ENCODE assay signal across 1 cellular context in the genomic region with DNA sequence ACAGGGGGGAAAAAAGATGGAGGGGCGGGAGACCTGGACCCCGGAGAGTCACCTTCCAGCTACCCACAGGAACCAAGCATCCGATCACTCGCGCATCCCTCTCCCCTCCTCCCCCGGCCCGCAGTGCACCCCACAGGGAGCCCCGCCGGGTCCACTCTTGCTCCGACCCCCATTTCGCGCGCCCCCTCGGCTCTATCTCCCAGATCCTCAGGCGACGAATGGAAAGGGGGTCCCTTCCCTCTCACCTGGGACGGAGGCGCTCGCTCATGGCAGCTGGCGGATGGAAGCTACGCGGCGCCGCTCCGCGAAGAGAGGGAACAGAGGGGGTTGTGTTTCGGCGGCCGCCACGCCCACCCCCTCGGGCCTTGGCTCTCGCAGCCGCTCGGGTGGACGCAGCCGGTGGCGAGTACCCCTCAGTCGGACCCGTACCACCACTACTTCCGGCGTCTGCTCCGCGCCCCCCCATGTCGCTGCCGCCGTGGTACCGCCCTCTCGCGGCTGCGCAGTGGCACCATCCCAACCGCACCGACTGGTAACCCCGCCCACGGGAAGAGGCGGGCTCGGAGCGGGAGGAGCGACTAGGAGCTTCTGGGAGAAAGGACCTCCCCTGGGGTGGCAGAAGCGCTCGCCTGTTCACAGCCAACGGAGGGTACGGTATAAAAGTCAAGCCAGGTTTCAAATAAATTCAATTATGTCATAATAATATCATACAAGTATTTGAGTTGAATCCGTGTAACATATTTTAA.
TF ChIP-seq lines count a peak whose summit lies in the region.

No MANE protein-coding gene starts in this region.

TF ChIP-seq in HEK293, 187 proteins besides CTCF, POLR2A, EP300 and RAD21 (continued from another document and continues in another):
- TF ChIP-seq, protein P1, sequence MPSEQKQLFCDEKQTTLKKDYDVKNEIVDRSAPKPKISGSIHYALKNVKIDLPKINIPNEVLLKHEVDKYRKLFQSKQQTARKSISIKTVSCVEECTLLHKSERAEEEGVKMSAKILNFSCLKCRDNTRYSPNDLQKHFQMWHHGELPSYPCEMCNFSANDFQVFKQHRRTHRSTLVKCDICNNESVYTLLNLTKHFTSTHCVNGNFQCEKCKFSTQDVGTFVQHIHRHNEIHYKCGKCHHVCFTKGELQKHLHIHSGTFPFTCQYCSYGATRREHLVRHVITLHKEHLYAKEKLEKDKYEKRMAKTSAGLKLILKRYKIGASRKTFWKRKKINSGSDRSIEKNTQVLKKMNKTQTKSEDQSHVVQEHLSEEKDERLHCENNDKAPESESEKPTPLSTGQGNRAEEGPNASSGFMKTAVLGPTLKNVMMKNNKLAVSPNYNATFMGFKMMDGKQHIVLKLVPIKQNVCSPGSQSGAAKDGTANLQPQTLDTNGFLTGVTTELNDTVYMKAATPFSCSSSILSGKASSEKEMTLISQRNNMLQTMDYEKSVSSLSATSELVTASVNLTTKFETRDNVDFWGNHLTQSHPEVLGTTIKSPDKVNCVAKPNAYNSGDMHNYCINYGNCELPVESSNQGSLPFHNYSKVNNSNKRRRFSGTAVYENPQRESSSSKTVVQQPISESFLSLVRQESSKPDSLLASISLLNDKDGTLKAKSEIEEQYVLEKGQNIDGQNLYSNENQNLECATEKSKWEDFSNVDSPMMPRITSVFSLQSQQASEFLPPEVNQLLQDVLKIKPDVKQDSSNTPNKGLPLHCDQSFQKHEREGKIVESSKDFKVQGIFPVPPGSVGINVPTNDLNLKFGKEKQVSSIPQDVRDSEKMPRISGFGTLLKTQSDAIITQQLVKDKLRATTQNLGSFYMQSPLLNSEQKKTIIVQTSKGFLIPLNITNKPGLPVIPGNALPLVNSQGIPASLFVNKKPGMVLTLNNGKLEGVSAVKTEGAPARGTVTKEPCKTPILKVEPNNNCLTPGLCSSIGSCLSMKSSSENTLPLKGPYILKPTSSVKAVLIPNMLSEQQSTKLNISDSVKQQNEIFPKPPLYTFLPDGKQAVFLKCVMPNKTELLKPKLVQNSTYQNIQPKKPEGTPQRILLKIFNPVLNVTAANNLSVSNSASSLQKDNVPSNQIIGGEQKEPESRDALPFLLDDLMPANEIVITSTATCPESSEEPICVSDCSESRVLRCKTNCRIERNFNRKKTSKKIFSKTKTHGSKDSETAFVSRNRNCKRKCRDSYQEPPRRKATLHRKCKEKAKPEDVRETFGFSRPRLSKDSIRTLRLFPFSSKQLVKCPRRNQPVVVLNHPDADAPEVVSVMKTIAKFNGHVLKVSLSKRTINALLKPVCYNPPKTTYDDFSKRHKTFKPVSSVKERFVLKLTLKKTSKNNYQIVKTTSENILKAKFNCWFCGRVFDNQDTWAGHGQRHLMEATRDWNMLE (tag by site-specific recombination; conservative IDR thresholded peaks at IDR 0.05; ENCODE audit: low read depth), result no peak
- TF ChIP-seq SETDB1 (IDR thresholded peaks at IDR 0.05; ENCODE audit: insufficient read length, low read length) (no peak), SCRT1 (tag by site-specific recombination; IDR thresholded peaks at IDR 0.05; ENCODE audit: borderline replicate concordance) (no peak), ZNF555 (tag by site-specific recombination; conservative IDR thresholded peaks at IDR 0.05) (no peak), ZNF791 (tag by site-specific recombination; IDR thresholded peaks at IDR 0.05) (no peak), YY2 (tag by site-specific recombination; IDR thresholded peaks at IDR 0.05) (0 out of 2 replicates have a peak, but pooled peaks have one; percentile 40), ZNF211 (tag by site-specific recombination; IDR thresholded peaks at IDR 0.05; ENCODE audit: low read depth) (no peak), MEIS1 (CRISPR knock-in tag; IDR thresholded peaks at IDR 0.05; ENCODE audit: borderline replicate concordance) (no peak), YY1 (tag by site-specific recombination; IDR thresholded peaks at IDR 0.05) (peak; percentile 64; the same call in 1 of the 2 replicates), ZNF138 (tag by site-specific recombination; IDR thresholded peaks at IDR 0.05; ENCODE audit: borderline replicate concordance) (no peak), KLF16 (tag by site-specific recombination; IDR thresholded peaks at IDR 0.05) (peak; percentile 92), ZNF830 (tag by site-specific recombination; IDR thresholded peaks at IDR 0.05; ENCODE audit: low read depth) (no peak), ZNF404 (tag by site-specific recombination; IDR thresholded peaks at IDR 0.05) (no peak), KLF1 (tag by site-specific recombination; IDR thresholded peaks at IDR 0.05) (peak; percentile 74), ZNF843 (tag by site-specific recombination; IDR thresholded peaks at IDR 0.05) (peak; percentile 32; the same call in 1 of the 2 replicates), BCL11A (tag by site-specific recombination; IDR thresholded peaks at IDR 0.05; ENCODE audit: low read depth) (no peak), ZSCAN30 (tag by site-specific recombination; IDR thresholded peaks at IDR 0.05) (peak; percentile 34; the same call in 1 of the 2 replicates), ZNF501 (tag by site-specific recombination; IDR thresholded peaks at IDR 0.05) (peak; percentile 54; the same call in 1 of the 2 replicates), ZNF776 (tag by site-specific recombination; IDR thresholded peaks at IDR 0.05; ENCODE audit: borderline replicate concordance) (no peak), ZNF248 (tag by site-specific recombination; IDR thresholded peaks at IDR 0.05) (no peak), SP7 (tag by site-specific recombination; IDR thresholded peaks at IDR 0.05) (peak; percentile 65), ZNF658 (tag by site-specific recombination; IDR thresholded peaks at IDR 0.05) (no peak), ZNF292 (tag by site-specific recombination; IDR thresholded peaks at IDR 0.05; ENCODE audit: borderline replicate concordance, low read depth) (no peak), ZNF132 (tag by site-specific recombination; IDR thresholded peaks at IDR 0.05; ENCODE audit: borderline replicate concordance) (no peak), ZNF423 (tag by site-specific recombination; IDR thresholded peaks at IDR 0.05) (no peak), ZNF354C (tag by site-specific recombination; IDR thresholded peaks at IDR 0.05; ENCODE audit: borderline replicate concordance, low read depth) (no peak), ZNF16 (tag by site-specific recombination; IDR thresholded peaks at IDR 0.05; ENCODE audit: low read depth) (no peak), KLF9 (tag by site-specific recombination; IDR thresholded peaks at IDR 0.05; ENCODE audit: low read depth) (peak; percentile 95), ZNF133 (tag by site-specific recombination; IDR thresholded peaks at IDR 0.05) (no peak), ZNF777 (tag by site-specific recombination; IDR thresholded peaks at IDR 0.05; ENCODE audit: borderline replicate concordance) (no peak), ZNF174 (tag by site-specific recombination; IDR thresholded peaks at IDR 0.05) (no peak), ZNF48 (tag by site-specific recombination; IDR thresholded peaks at IDR 0.05) (no peak)
- TF ChIP-seq, protein P2, sequence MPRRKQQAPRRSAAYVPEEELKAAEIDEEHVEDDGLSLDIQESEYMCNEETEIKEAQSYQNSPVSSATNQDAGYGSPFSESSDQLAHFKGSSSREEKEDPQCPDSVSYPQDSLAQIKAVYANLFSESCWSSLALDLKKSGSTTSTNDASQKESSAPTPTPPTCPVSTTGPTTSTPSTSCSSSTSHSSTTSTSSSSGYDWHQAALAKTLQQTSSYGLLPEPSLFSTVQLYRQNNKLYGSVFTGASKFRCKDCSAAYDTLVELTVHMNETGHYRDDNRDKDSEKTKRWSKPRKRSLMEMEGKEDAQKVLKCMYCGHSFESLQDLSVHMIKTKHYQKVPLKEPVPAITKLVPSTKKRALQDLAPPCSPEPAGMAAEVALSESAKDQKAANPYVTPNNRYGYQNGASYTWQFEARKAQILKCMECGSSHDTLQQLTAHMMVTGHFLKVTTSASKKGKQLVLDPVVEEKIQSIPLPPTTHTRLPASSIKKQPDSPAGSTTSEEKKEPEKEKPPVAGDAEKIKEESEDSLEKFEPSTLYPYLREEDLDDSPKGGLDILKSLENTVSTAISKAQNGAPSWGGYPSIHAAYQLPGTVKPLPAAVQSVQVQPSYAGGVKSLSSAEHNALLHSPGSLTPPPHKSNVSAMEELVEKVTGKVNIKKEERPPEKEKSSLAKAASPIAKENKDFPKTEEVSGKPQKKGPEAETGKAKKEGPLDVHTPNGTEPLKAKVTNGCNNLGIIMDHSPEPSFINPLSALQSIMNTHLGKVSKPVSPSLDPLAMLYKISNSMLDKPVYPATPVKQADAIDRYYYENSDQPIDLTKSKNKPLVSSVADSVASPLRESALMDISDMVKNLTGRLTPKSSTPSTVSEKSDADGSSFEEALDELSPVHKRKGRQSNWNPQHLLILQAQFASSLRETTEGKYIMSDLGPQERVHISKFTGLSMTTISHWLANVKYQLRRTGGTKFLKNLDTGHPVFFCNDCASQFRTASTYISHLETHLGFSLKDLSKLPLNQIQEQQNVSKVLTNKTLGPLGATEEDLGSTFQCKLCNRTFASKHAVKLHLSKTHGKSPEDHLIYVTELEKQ (tag by site-specific recombination; IDR thresholded peaks at IDR 0.05; ENCODE audit: borderline replicate concordance), result no peak
- TF ChIP-seq, protein P3, sequence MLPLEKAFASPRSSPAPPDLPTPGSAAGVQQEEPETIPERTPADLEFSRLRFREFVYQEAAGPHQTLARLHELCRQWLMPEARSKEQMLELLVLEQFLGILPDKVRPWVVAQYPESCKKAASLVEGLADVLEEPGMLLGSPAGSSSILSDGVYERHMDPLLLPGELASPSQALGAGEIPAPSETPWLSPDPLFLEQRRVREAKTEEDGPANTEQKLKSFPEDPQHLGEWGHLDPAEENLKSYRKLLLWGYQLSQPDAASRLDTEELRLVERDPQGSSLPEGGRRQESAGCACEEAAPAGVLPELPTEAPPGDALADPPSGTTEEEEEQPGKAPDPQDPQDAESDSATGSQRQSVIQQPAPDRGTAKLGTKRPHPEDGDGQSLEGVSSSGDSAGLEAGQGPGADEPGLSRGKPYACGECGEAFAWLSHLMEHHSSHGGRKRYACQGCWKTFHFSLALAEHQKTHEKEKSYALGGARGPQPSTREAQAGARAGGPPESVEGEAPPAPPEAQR (tag by site-specific recombination; IDR thresholded peaks at IDR 0.05), result no peak
- TF ChIP-seq, protein P4, sequence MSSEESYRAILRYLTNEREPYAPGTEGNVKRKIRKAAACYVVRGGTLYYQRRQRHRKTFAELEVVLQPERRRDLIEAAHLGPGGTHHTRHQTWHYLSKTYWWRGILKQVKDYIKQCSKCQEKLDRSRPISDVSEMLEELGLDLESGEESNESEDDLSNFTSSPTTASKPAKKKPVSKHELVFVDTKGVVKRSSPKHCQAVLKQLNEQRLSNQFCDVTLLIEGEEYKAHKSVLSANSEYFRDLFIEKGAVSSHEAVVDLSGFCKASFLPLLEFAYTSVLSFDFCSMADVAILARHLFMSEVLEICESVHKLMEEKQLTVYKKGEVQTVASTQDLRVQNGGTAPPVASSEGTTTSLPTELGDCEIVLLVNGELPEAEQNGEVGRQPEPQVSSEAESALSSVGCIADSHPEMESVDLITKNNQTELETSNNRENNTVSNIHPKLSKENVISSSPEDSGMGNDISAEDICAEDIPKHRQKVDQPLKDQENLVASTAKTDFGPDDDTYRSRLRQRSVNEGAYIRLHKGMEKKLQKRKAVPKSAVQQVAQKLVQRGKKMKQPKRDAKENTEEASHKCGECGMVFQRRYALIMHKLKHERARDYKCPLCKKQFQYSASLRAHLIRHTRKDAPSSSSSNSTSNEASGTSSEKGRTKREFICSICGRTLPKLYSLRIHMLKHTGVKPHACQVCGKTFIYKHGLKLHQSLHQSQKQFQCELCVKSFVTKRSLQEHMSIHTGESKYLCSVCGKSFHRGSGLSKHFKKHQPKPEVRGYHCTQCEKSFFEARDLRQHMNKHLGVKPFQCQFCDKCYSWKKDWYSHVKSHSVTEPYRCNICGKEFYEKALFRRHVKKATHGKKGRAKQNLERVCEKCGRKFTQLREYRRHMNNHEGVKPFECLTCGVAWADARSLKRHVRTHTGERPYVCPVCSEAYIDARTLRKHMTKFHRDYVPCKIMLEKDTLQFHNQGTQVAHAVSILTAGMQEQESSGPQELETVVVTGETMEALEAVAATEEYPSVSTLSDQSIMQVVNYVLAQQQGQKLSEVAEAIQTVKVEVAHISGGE (tag by site-specific recombination; conservative IDR thresholded peaks at IDR 0.05; ENCODE audit: low read depth), result peak; percentile 95
- TF ChIP-seq, protein P5, sequence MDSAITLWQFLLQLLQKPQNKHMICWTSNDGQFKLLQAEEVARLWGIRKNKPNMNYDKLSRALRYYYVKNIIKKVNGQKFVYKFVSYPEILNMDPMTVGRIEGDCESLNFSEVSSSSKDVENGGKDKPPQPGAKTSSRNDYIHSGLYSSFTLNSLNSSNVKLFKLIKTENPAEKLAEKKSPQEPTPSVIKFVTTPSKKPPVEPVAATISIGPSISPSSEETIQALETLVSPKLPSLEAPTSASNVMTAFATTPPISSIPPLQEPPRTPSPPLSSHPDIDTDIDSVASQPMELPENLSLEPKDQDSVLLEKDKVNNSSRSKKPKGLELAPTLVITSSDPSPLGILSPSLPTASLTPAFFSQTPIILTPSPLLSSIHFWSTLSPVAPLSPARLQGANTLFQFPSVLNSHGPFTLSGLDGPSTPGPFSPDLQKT (IDR thresholded peaks at IDR 0.05; ENCODE audit: borderline replicate concordance, low read depth, low read length), result no peak
- TF ChIP-seq, protein P6, sequence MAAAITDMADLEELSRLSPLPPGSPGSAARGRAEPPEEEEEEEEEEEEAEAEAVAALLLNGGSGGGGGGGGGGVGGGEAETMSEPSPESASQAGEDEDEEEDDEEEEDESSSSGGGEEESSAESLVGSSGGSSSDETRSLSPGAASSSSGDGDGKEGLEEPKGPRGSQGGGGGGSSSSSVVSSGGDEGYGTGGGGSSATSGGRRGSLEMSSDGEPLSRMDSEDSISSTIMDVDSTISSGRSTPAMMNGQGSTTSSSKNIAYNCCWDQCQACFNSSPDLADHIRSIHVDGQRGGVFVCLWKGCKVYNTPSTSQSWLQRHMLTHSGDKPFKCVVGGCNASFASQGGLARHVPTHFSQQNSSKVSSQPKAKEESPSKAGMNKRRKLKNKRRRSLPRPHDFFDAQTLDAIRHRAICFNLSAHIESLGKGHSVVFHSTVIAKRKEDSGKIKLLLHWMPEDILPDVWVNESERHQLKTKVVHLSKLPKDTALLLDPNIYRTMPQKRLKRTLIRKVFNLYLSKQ (tag by site-specific recombination; IDR thresholded peaks at IDR 0.05; ENCODE audit: borderline replicate concordance), result no peak
- TF ChIP-seq, protein P7, sequence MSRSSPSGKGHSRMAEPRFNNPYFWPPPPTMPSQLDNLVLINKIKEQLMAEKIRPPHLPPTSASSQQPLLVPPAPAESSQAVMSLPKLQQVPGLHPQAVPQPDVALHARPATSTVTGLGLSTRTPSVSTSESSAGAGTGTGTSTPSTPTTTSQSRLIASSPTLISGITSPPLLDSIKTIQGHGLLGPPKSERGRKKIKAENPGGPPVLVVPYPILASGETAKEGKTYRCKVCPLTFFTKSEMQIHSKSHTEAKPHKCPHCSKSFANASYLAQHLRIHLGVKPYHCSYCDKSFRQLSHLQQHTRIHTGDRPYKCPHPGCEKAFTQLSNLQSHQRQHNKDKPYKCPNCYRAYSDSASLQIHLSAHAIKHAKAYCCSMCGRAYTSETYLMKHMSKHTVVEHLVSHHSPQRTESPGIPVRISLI (tag by site-specific recombination; IDR thresholded peaks at IDR 0.05), result no peak
- TF ChIP-seq, protein P8, sequence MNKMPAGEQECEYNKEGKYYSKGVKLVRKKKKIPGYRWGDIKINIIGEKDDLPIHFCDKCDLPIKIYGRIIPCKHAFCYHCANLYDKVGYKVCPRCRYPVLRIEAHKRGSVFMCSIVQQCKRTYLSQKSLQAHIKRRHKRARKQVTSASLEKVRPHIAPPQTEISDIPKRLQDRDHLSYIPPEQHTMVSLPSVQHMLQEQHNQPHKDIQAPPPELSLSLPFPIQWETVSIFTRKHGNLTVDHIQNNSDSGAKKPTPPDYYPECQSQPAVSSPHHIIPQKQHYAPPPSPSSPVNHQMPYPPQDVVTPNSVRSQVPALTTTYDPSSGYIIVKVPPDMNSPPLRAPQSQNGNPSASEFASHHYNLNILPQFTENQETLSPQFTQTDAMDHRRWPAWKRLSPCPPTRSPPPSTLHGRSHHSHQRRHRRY (tag by site-specific recombination; IDR thresholded peaks at IDR 0.05), result no peak
